15 cellular contexts compared by ENCODE assay signal in the genomic region with DNA sequence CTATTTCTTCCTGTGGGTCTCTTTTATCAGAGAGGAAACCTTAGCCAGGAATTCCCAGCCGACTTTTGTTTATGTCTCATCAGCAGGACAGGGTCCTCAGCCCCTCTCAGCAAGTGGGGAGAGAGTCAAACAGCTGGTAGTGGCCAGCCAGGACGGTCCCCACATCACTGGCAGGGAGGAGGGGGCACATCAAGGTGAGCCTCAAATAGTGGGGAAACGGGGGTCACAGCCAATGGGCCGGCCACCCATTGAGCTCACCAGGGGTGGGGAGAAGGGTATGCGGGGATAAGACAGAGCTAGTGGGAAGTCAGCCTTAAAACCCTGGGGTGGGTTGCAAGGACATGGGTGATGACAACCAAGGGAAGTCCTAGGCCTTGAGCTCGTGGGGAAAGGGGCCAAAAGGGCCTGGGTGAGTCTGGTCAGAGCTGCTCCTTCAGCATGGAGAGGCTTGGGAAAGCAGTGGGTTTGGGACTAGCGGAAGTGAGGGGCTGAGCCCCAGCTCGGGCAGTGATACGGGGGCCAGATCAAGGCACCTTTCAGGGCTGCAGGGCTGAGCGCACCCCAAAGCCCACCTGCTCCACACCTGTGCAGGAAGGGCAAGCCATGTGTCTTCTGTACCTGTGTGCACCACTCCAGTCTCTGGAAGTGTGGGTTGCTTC. TPM values are rescaled to one million over a fixed set of nuclear protein-coding genes. Genes with fewer than 3 reads are reported as not detected.
A peak's percentile ranks its signal among the peaks of the same experiment; 100 is the strongest.
DNase-seq lines count a peak whose midpoint lies in the region; TF ChIP-seq lines count a peak whose summit lies in the region.
"Had no signal": no experiment of that assay in that cellular context is flagged by ENCODE, and none has a peak within 500 bp of the region (broad histone marks: within the 10 kb centered on the region; RNA-seq: fewer than 3 reads in every experiment).

No MANE protein-coding gene starts in this region.

- DNase-seq in activated effector memory CD4-positive, alpha-beta T cell treated with anti-CD3 and anti-CD28 coated beads, Interleukin-2, amount 50 U/mL, for 16 hours: peak; percentile 53
- DNase-seq in activated effector memory CD4-positive, alpha-beta T cell treated with Interleukin-2 at 50 U/mL for 16 hours: no peak
- DNase-seq in glutamatergic neuron: no peak
- peak; percentile 65 for DNase-seq in osteocyte (ENCODE audit: extremely low spot score, unreplicated experiment)
- no peak for DNase-seq in SW 1271 (lab: John Stamatoyannopoulos, UW)
- DNase-seq in AG08395 (ENCODE audit: low spot score): no peak
- DNase-seq in dermis blood vessel endothelial cell: no peak
- no peak for DNase-seq in NCI-H2107 (lab: John Stamatoyannopoulos, UW)
- DNase-seq: activated naive CD8-positive, alpha-beta T cell treated with anti-CD3 and anti-CD28 coated beads for 36 hours; CD4-positive, CD25-positive, alpha-beta regulatory T cell; DMS79; effector CD8-positive, alpha-beta T cell; HCEC 1CT; NCI-H1105 had no signal

- peaks cover 20% of the 10 kb centered on the region for H3K27me3 Mint-ChIP-seq in glutamatergic neuron (ENCODE audit: unreplicated experiment)
- peaks cover 45% of the 10 kb centered on the region for H3K27me3 Mint-ChIP-seq in osteocyte (ENCODE audit: unreplicated experiment)
- H3K27me3 Mint-ChIP-seq: activated naive CD8-positive, alpha-beta T cell treated with anti-CD3 and anti-CD28 coated beads for 36 hours had no signal

- no peak for TF ChIP-seq CTCF in glutamatergic neuron (IDR thresholded peaks at IDR 0.05; ENCODE audit: partially characterized antibody, unreplicated experiment)
- TF ChIP-seq CTCF in osteocyte (IDR thresholded peaks at IDR 0.05): no peak

- H3K4me1 Mint-ChIP-seq in glutamatergic neuron (ENCODE audit: low read depth, unreplicated experiment): peaks cover 65% of the 10 kb centered on the region
- H3K4me1 Mint-ChIP-seq in osteocyte (ENCODE audit: unreplicated experiment): peaks cover 29% of the 10 kb centered on the region

- peak overlapping the region; percentile 97 for H3K27ac Mint-ChIP-seq in glutamatergic neuron (ENCODE audit: unreplicated experiment)
- no peak overlapping the region for H3K27ac Mint-ChIP-seq in osteocyte (ENCODE audit: unreplicated experiment)
- H3K27ac Mint-ChIP-seq: activated naive CD8-positive, alpha-beta T cell treated with anti-CD3 and anti-CD28 coated beads for 36 hours had no signal

- H3K9me3 Mint-ChIP-seq in glutamatergic neuron (ENCODE audit: unreplicated experiment) (peaks cover 24% of the 10 kb centered on the region), osteocyte (ENCODE audit: unreplicated experiment) (no peaks in the 10 kb centered on the region)
- H3K9me3 Mint-ChIP-seq: activated naive CD8-positive, alpha-beta T cell treated with anti-CD3 and anti-CD28 coated beads for 36 hours; activated T-cell treated with anti-CD3 and anti-CD28 coated beads, Interleukin-2, amount 50 U/mL, for 4 hours; CD4-positive, CD25-positive, alpha-beta regulatory T cell had no signal

- H3K36me3 Mint-ChIP-seq in glutamatergic neuron (ENCODE audit: unreplicated experiment) (no peaks in the 10 kb centered on the region), osteocyte (ENCODE audit: unreplicated experiment) (no peaks in the 10 kb centered on the region)
- H3K36me3 Mint-ChIP-seq: activated naive CD8-positive, alpha-beta T cell treated with anti-CD3 and anti-CD28 coated beads for 36 hours; CD4-positive, CD25-positive, alpha-beta regulatory T cell had no signal

- H3K4me3 Mint-ChIP-seq in glutamatergic neuron (ENCODE audit: unreplicated experiment) (peak overlapping the region; percentile 7), osteocyte (ENCODE audit: unreplicated experiment) (no peak overlapping the region)
- H3K4me3 Mint-ChIP-seq: activated naive CD8-positive, alpha-beta T cell treated with anti-CD3 and anti-CD28 coated beads for 36 hours; activated T-cell treated with anti-CD3 and anti-CD28 coated beads, Interleukin-2, amount 50 U/mL, for 4 hours; CD4-positive, CD25-positive, alpha-beta regulatory T cell had no signal

RNA-seq across cellular contexts. Expression of a gene that starts 29.3 kb away (rescaled TPM):
- total RNA-seq in glutamatergic neuron (ENCODE audit: unreplicated experiment) (141 TPM), osteocyte (54.5 and 57.7 TPM in 2 replicates), dermis blood vessel endothelial cell (35.2 and 41.8 TPM in 2 replicates)

Comparison
In these comparisons a context has a peak if more than half of its experiments do, and no peak if none do; other contexts are left out.
1. DNase-seq: peak in activated effector memory CD4-positive, alpha-beta T cell treated with anti-CD3 and anti-CD28 coated beads, Interleukin-2, amount 50 U/mL, for 16 hours (single experiment) and osteocyte (single experiment); none in activated effector memory CD4-positive, alpha-beta T cell treated with Interleukin-2 at 50 U/mL for 16 hours (single experiment), glutamatergic neuron (single experiment), SW 1271 (0 of 2), AG08395 (single experiment), dermis blood vessel endothelial cell (single experiment) and NCI-H2107 (single experiment).